8 cellular contexts compared by ENCODE assay signal in genomic region chr3:128482857-128483656, GRCh38. TPM values are rescaled to one million over a fixed set of nuclear protein-coding genes. Genes with fewer than 3 reads are reported as not detected.
A peak's percentile ranks its signal among the peaks of the same experiment; 100 is the strongest.
DNase-seq lines count a peak whose midpoint lies in the region; ATAC-seq, FAIRE-seq and TF ChIP-seq lines count a peak whose summit lies in the region.

No MANE protein-coding gene starts in this region.

- H4K20me1 ChIP-seq in astrocyte (ENCODE audit: insufficient read depth, low read length), result peaks cover 14% of the 10 kb centered on the region

- H3K4me1 ChIP-seq in astrocyte (ENCODE audit: insufficient read depth, low read length) (peaks cover 36% of the 10 kb centered on the region), kidney (ENCODE audit: control insufficient read depth in 1 of 2, insufficient read depth in 1 of 2, low read depth in 1 of 2, low read length in 2 of 2) (peaks cover 4 to 9% of the 10 kb centered on the region in 2 donors)

- peaks cover 28% of the 10 kb centered on the region for H3K4me1 Mint-ChIP-seq in activated T-cell treated with anti-CD3 and anti-CD28 coated beads, Interleukin-2, amount 50 U/mL, for 4 hours (ENCODE audit: low read depth)
- H3K4me1 Mint-ChIP-seq in astrocyte (ENCODE audit: low read depth, unreplicated experiment), result peaks cover 21% of the 10 kb centered on the region

- no peak for FAIRE-seq in astrocyte (lab: Jason Lieb, UNC)
- no peak for FAIRE-seq in kidney (lab: Jason Lieb, UNC)

- H3K36me3 Mint-ChIP-seq in activated T-cell treated with anti-CD3 and anti-CD28 coated beads, Interleukin-2, amount 50 U/mL, for 4 hours (ENCODE audit: insufficient read depth), result no peaks in the 10 kb centered on the region
- H3K36me3 Mint-ChIP-seq in astrocyte (ENCODE audit: low read depth, unreplicated experiment), result no peaks in the 10 kb centered on the region

- peaks cover 80% of the 10 kb centered on the region for H3K27me3 Mint-ChIP-seq in activated T-cell treated with anti-CD3 and anti-CD28 coated beads, Interleukin-2, amount 50 U/mL, for 4 hours (ENCODE audit: low read depth)
- peaks cover 67% of the 10 kb centered on the region for H3K27me3 Mint-ChIP-seq in astrocyte (ENCODE audit: low read depth, unreplicated experiment)

- no peak overlapping the region for H2AFZ ChIP-seq in astrocyte (ENCODE audit: low read depth, low read length)

- peak overlapping the region; percentile 12 for H3K4me3 ChIP-seq in astrocyte (ENCODE audit: insufficient read depth, low read depth, low read length)
- peak overlapping the region in 1 of 2 donors; percentile 47 for H3K4me3 ChIP-seq in kidney (ENCODE audit: low read length in 2 of 2)

- H3K9me3 ChIP-seq in astrocyte (ENCODE audit: insufficient read depth, low read depth, low read length) (no peaks in the 10 kb centered on the region), kidney (ENCODE audit: control insufficient read depth in 1 of 2, low read length in 2 of 2) (no peaks in the 10 kb centered on the region)

- DNase-seq in activated T-cell treated with anti-CD3 and anti-CD28 coated beads, Interleukin-2, amount 50 U/mL, for 4 hours, result no peak
- no peak for DNase-seq in activated T-cell treated with anti-CD3 and anti-CD28 coated beads, Interleukin-2, amount 50 U/mL, for 48 hours
- DNase-seq in astrocyte (ENCODE audit: low read depth), result peak; percentile 79
- DNase-seq in kidney, result peak; percentile 83
- peak; percentile 73 for DNase-seq in ureter (ENCODE audit: low spot score)
- no peak for DNase-seq in DMS 273 (lab: John Stamatoyannopoulos, UW; ENCODE audit: unreplicated experiment)
- DNase-seq in DMS79 (lab: John Stamatoyannopoulos, UW), result no peak
- DNase-seq in NCI-H1930 (lab: John Stamatoyannopoulos, UW), result no peak

- H3K4me3 Mint-ChIP-seq in activated T-cell treated with anti-CD3 and anti-CD28 coated beads, Interleukin-2, amount 50 U/mL, for 4 hours, result peak overlapping the region; percentile 64
- peak overlapping the region; percentile 66 for H3K4me3 Mint-ChIP-seq in astrocyte (ENCODE audit: unreplicated experiment)

- TF ChIP-seq CTCF in astrocyte (IDR thresholded peaks at IDR 0.05; ENCODE audit: insufficient read depth, low read depth, low read length), result no peak
- no peak for TF ChIP-seq CTCF in kidney (IDR thresholded peaks at IDR 0.05; ENCODE audit: borderline replicate concordance, extremely low read depth, insufficient read depth)

- H3K27me3 ChIP-seq in astrocyte (ENCODE audit: insufficient read depth, low read length), result peaks cover 65% of the 10 kb centered on the region

- no peaks in the 10 kb centered on the region for H3K36me3 ChIP-seq in astrocyte (ENCODE audit: insufficient read depth, low read length)
- peaks cover 0 to 3% of the 10 kb centered on the region in 2 donors for H3K36me3 ChIP-seq in kidney (ENCODE audit: control insufficient read depth in 1 of 2, insufficient read depth in 2 of 2, low read length in 2 of 2)

- peak overlapping the region; percentile 67 for H3K27ac Mint-ChIP-seq in astrocyte (ENCODE audit: unreplicated experiment)

- peaks cover 12% of the 10 kb centered on the region for H3K79me2 ChIP-seq in astrocyte (ENCODE audit: insufficient read depth, low read length)

- peak overlapping the region; percentile 0 for H3K9ac ChIP-seq in astrocyte (ENCODE audit: low read length)
- peak overlapping the region in 1 of 2 donors; percentile 51 for H3K9ac ChIP-seq in kidney (ENCODE audit: low read length in 2 of 2)

- no peak for ATAC-seq in activated T-cell treated with anti-CD3 and anti-CD28 coated beads, Interleukin-2, amount 50 U/mL, for 4 hours

- intact Hi-C loops in kidney (cut with DNase I), result no loop called here

- H3K27ac ChIP-seq in astrocyte (ENCODE audit: low read depth, low read length) (no peak overlapping the region), kidney (ENCODE audit: low read depth in 2 of 2, low read length in 2 of 2) (peak overlapping the region; percentile 61 to 76)

- no peaks in the 10 kb centered on the region for H3K9me3 Mint-ChIP-seq in activated T-cell treated with anti-CD3 and anti-CD28 coated beads, Interleukin-2, amount 50 U/mL, for 4 hours
- H3K9me3 Mint-ChIP-seq in astrocyte (ENCODE audit: unreplicated experiment), result peaks cover 5% of the 10 kb centered on the region

- peak overlapping the region; percentile 68 for H3K4me2 ChIP-seq in astrocyte (ENCODE audit: low read length)

RNA-seq across cellular contexts. Expression of gene GATA2, which starts 9.9 kb away (rescaled TPM):
- 10 to 100 TPM in 2 of 3 donors, 1 to 10 TPM in 1; 2.3 to 13.7 (median 12.2) TPM for total RNA-seq in activated T-cell treated with anti-CD3 and anti-CD28 coated beads, Interleukin-2, amount 50 U/mL, for 4 hours
- total RNA-seq in astrocyte (0.58 and 1.7 TPM in 2 replicates), kidney (31.4 TPM), ureter (57.8 TPM)
- polyA plus RNA-seq in kidney (ENCODE audit: insufficient read depth, low read depth, low replicate concordance), result 22.9 TPM

RNA-seq across cellular contexts. Expression of gene DNAJB8, which starts 16.4 kb away (rescaled TPM):
- total RNA-seq in activated T-cell treated with anti-CD3 and anti-CD28 coated beads, Interleukin-2, amount 50 U/mL, for 4 hours, result not detected
- total RNA-seq in astrocyte, result not detected in 2 replicates
- total RNA-seq in kidney, result not detected
- not detected for polyA plus RNA-seq in kidney (ENCODE audit: insufficient read depth, low read depth, low replicate concordance)
- not detected for total RNA-seq in ureter

Comparison
In these comparisons a context has a peak if more than half of its experiments do, and no peak if none do; other contexts are left out.
1. DNase-seq: peak in astrocyte (single experiment), kidney (single experiment) and ureter (single experiment); none in activated T-cell treated with anti-CD3 and anti-CD28 coated beads, Interleukin-2, amount 50 U/mL, for 4 hours (single experiment), activated T-cell treated with anti-CD3 and anti-CD28 coated beads, Interleukin-2, amount 50 U/mL, for 48 hours (0 of 2), DMS 273 (single experiment), DMS79 (single experiment) and NCI-H1930 (0 of 2).